In genomic region chr2:9641641-9642040, GRCh38 we compare ENCODE assay signal across 1 cellular context.
TF ChIP-seq lines count a peak whose summit lies in the region.

No MANE protein-coding gene starts in this region.

TF ChIP-seq in GM12878, 131 proteins besides CTCF, POLR2A, EP300 and RAD21 (continued from another document):
- no peak for TF ChIP-seq REST (IDR thresholded peaks at IDR 0.05; ENCODE audit: low read depth, low read length)
- no peak for TF ChIP-seq E2F4 (IDR thresholded peaks at IDR 0.05; ENCODE audit: low read depth, low read length)
- no peak for TF ChIP-seq RFX5 (IDR thresholded peaks at IDR 0.05; ENCODE audit: low read depth, low read length)
- TF ChIP-seq RAD51 (IDR thresholded peaks at IDR 0.05) = no peak
